9 cellular contexts compared by ENCODE assay signal in genomic region chr5:89004379-89004778, GRCh38.
"Had no signal": no experiment of that assay in that cellular context is flagged by ENCODE, and none has a peak within 500 bp of the region (broad histone marks: within the 10 kb centered on the region; RNA-seq: fewer than 3 reads in every experiment).

No MANE protein-coding gene starts in this region.

- H3K4me3 ChIP-seq: GM23248, GM23338, HAP-1 had no signal

- H3K36me3 ChIP-seq: HAP-1 had no signal

- ATAC-seq: GM23338, HCT116 had no signal

- DNase-seq: GM23248, GOT3, H7, H9, HCEC 1CT, HFFc6 had no signal
